39 cellular contexts compared by ENCODE assay signal in genomic region chr17:67038861-67039365, GRCh38. TPM values are rescaled to one million over a fixed set of nuclear protein-coding genes. Genes with fewer than 3 reads are reported as not detected.
"Had no signal": no experiment of that assay in that cellular context is flagged by ENCODE, and none has a peak within 500 bp of the region (broad histone marks: within the 10 kb centered on the region; RNA-seq: fewer than 3 reads in every experiment).

No MANE protein-coding gene starts in this region.

- H3K4me3 ChIP-seq: ascending aorta, breast epithelium, esophagus squamous epithelium, gastroesophageal sphincter, heart right ventricle had no signal

- H3K9me3 ChIP-seq: ascending aorta, breast epithelium, esophagus squamous epithelium, gastroesophageal sphincter, heart right ventricle had no signal

- H3K27ac ChIP-seq: ascending aorta, breast epithelium, epithelial cell of prostate, esophagus squamous epithelium, gastroesophageal sphincter, heart right ventricle, WERI-Rb-1 had no signal

- FAIRE-seq: colon, endometrium, endothelial cell of umbilical vein had no signal

- DNase-seq: activated CD4-positive, alpha-beta memory T cell treated with anti-CD3 and anti-CD28 coated beads for 36 hours; activated CD4-positive, alpha-beta T cell treated with anti-CD3 and anti-CD28 coated beads for 36 hours; activated CD4-positive, alpha-beta T cell treated with anti-CD3 and anti-CD28 coated beads, Interleukin-2, amount 10 ng/mL, durations not matched to agents 24 days and 14 days; activated CD4-positive, CD25-positive, alpha-beta regulatory T cell; activated CD4-positive, CD25-positive, alpha-beta regulatory T cell treated with anti-CD3 and anti-CD28 coated beads, Interleukin-2, amount 50 U/mL, for 72 hours; activated CD8-positive, alpha-beta memory T cell treated with anti-CD3 and anti-CD28 coated beads, Interleukin-2, amount 10 ng/mL, durations not matched to agents 7 days and 5 days; activated CD8-positive, alpha-beta memory T cell treated with anti-CD3 and anti-CD28 coated beads, Interleukin-2, amount 50 U/mL, for 4 hours; activated CD8-positive, alpha-beta T cell treated with anti-CD3 and anti-CD28 coated beads, Interleukin-2, amount 10 ng/mL, durations not matched to agents 7 days and 5 days; activated effector memory CD4-positive, alpha-beta T cell treated with anti-CD3 and anti-CD28 coated beads, Interleukin-2, amount 50 U/mL, for 16 hours; activated naive CD4-positive, alpha-beta T cell treated with anti-CD3 and anti-CD28 coated beads, Interleukin-2, amount 10 ng/mL, durations not matched to agents 7 days and 5 days; activated naive CD8-positive, alpha-beta T cell treated with anti-CD3 and anti-CD28 coated beads, Interleukin-2, amount 10 ng/mL, durations not matched to agents 7 days and 5 days; activated T-cell treated with anti-CD3 and anti-CD28 coated beads, Interleukin-2, amount 50 U/mL, for 1 hour; activated T-cell treated with anti-CD3 and anti-CD28 coated beads, Interleukin-2, amount 50 U/mL, for 48 hours; cortex of kidney; dermis blood vessel endothelial cell; effector CD4-positive, alpha-beta T cell; esophagus squamous epithelium; foreskin melanocyte; heart right ventricle; T-helper 1 cell; T-helper 17 cell; T1000; WERI-Rb-1 had no signal

- H3K4me1 ChIP-seq: ascending aorta, breast epithelium, esophagus squamous epithelium, gastroesophageal sphincter, heart right ventricle had no signal

- H3K36me3 ChIP-seq: ascending aorta, breast epithelium, esophagus squamous epithelium, gastroesophageal sphincter, heart right ventricle, WERI-Rb-1 had no signal

- H3K27me3 ChIP-seq: ascending aorta, breast epithelium, heart right ventricle had no signal

RNA-seq across cellular contexts. Expression of gene CACNG1, which starts 5.4 kb away (rescaled TPM):
- total RNA-seq: activated CD4-positive, alpha-beta memory T cell treated with anti-CD3 and anti-CD28 coated beads for 36 hours; activated CD4-positive, alpha-beta T cell treated with anti-CD3 and anti-CD28 coated beads for 36 hours; activated CD4-positive, alpha-beta T cell treated with anti-CD3 and anti-CD28 coated beads, Interleukin-2, amount 10 ng/mL, durations not matched to agents 24 days and 14 days; activated CD8-positive, alpha-beta memory T cell treated with anti-CD3 and anti-CD28 coated beads for 36 hours; activated CD8-positive, alpha-beta memory T cell treated with anti-CD3 and anti-CD28 coated beads, Interleukin-2, amount 10 ng/mL, durations not matched to agents 7 days and 5 days; activated CD8-positive, alpha-beta T cell treated with anti-CD3 and anti-CD28 coated beads, Interleukin-2, amount 10 ng/mL, durations not matched to agents 7 days and 5 days; activated naive CD4-positive, alpha-beta T cell treated with anti-CD3 and anti-CD28 coated beads, Interleukin-2, amount 50 U/mL, for 72 hours; activated naive CD8-positive, alpha-beta T cell treated with anti-CD3 and anti-CD28 coated beads, Interleukin-2, amount 10 ng/mL, durations not matched to agents 7 days and 5 days; activated T-helper 1 cell treated with anti-CD3 and anti-CD28 coated beads, Interleukin-12 subunit alpha, Interleukin-12 subunit beta, Interleukin-2, Interleukin-4 antibody, amounts not matched to agents 30 ng/mL and 10 ng/mL and 1 ng/mL, durations not matched to agents 14 hours and 24 hours and 36 hours; activated T-helper 2 cell treated with anti-CD3 and anti-CD28 coated beads, Interferon-gamma antibody, Interleukin-2, Interleukin-4, amounts not matched to agents 10 μg/mL and 5 μg/mL and 100 μg/mL, durations not matched to agents 14 hours and 24 hours and 36 hours; ascending aorta; breast epithelium; cardiac septum; chondrocyte; dermis blood vessel endothelial cell; endothelial cell of umbilical vein; esophagus squamous epithelium; fibroblast of lung; fibroblast of villous mesenchyme; gastroesophageal sphincter; glomerular endothelial cell; T-helper 17 cell had no signal
